ENCODE assay signal across 17 cellular contexts in genomic region chr12:24681570-24681969, GRCh38.
A peak's percentile ranks its signal among the peaks of the same experiment; 100 is the strongest.
DNase-seq lines count a peak whose midpoint lies in the region; TF ChIP-seq lines count a peak whose summit lies in the region.
"Had no signal": no experiment of that assay in that cellular context is flagged by ENCODE, and none has a peak within 500 bp of the region (broad histone marks: within the 10 kb centered on the region; RNA-seq: fewer than 3 reads in every experiment).

No MANE protein-coding gene starts in this region.

- no peaks in the 10 kb centered on the region for H3K36me3 ChIP-seq in endodermal cell (ENCODE audit: control insufficient read depth, insufficient read depth, low read length)
- no peaks in the 10 kb centered on the region for H3K36me3 ChIP-seq in neural progenitor cell
- H3K36me3 ChIP-seq: BLaER1 had no signal

- H3K4me3 ChIP-seq in endodermal cell (ENCODE audit: low read length) (no peak overlapping the region), neural progenitor cell (no peak overlapping the region)
- H3K4me3 ChIP-seq: BLaER1 had no signal

- H3K27me3 ChIP-seq in endodermal cell (ENCODE audit: control insufficient read depth, insufficient read depth, low read length, poor library complexity, severe bottlenecking) (no peaks in the 10 kb centered on the region), neural progenitor cell (no peaks in the 10 kb centered on the region)
- H3K27me3 ChIP-seq: BLaER1 had no signal

- no peaks in the 10 kb centered on the region for H3K4me1 ChIP-seq in endodermal cell (ENCODE audit: control insufficient read depth, insufficient read depth, low read length)
- peaks cover 14% of the 10 kb centered on the region for H3K4me1 ChIP-seq in neural progenitor cell
- H3K4me1 ChIP-seq: BLaER1 had no signal

- TF ChIP-seq CTCF in endodermal cell (conservative IDR thresholded peaks at IDR 0.05): no peak
- no peak for TF ChIP-seq CTCF in neural progenitor cell (IDR thresholded peaks at IDR 0.05)

- peak; percentile 16 for DNase-seq in NCI-H82 (lab: John Stamatoyannopoulos, UW)
- DNase-seq in NCI-H82 treated with DMSO at 0.1 percent for 48 hours (lab: John Stamatoyannopoulos, UW; ENCODE audit: unreplicated experiment): no peak
- no peak for DNase-seq in endodermal cell
- DNase-seq in neural progenitor cell (ENCODE audit: low spot score): peak; percentile 55
- no peak for DNase-seq in ureter (ENCODE audit: low spot score)
- no peak for DNase-seq in stimulated activated CD4-positive, alpha-beta T cell treated with anti-CD3 and anti-CD28 coated beads, Interleukin-12 subunit alpha, Interleukin-12 subunit beta, amount 100 ng/mL, for 4 hours
- DNase-seq in iPS-NIHi7 (ENCODE audit: extremely low spot score): no peak
- DNase-seq: 8988T; CD4-positive, alpha-beta memory T cell; DMS153; DMS79; GDM1; GOT3; H7; HFFc6 had no signal

- no peaks in the 10 kb centered on the region for H3K36me3 Mint-ChIP-seq in endodermal cell (ENCODE audit: low read depth)
- peaks cover 13% of the 10 kb centered on the region for H3K36me3 Mint-ChIP-seq in neural progenitor cell
- H3K36me3 Mint-ChIP-seq: CD14-positive monocyte; CD4-positive, alpha-beta memory T cell had no signal

- H3F3A ChIP-seq in neural progenitor cell (ENCODE audit: low read depth): no peaks in the 10 kb centered on the region

- peak overlapping the region; percentile 33 for H3K4me2 ChIP-seq in neural progenitor cell
- H3K4me2 ChIP-seq: BLaER1 had no signal

- WGBS in endodermal cell (ENCODE audit: insufficient coverage in 1 of 2, insufficient read length in 1 of 2), 2 experiments: 88 to 100% methylated on average over 1 to 3 of the region's 3 CpGs

- no peaks in the 10 kb centered on the region for H3K9me3 ChIP-seq in endodermal cell (ENCODE audit: control insufficient read depth, low read length)
- no peaks in the 10 kb centered on the region for H3K9me3 ChIP-seq in neural progenitor cell (ENCODE audit: low read depth)

- H3K9me3 Mint-ChIP-seq in endodermal cell (peaks cover 10% of the 10 kb centered on the region), neural progenitor cell (peaks cover 29% of the 10 kb centered on the region)
- H3K9me3 Mint-ChIP-seq: HFFc6 had no signal

- H3K79me2 ChIP-seq in neural progenitor cell (ENCODE audit: low read depth): no peaks in the 10 kb centered on the region

- H3K9ac ChIP-seq in endodermal cell (ENCODE audit: extremely low read depth, low read length, poor library complexity, severe bottlenecking) (no peak overlapping the region), neural progenitor cell (no peak overlapping the region)
- H3K9ac ChIP-seq: BLaER1 had no signal

- peaks cover 16% of the 10 kb centered on the region for H3K4me1 Mint-ChIP-seq in endodermal cell
- peaks cover 58% of the 10 kb centered on the region for H3K4me1 Mint-ChIP-seq in neural progenitor cell
- H3K4me1 Mint-ChIP-seq: CD4-positive, alpha-beta memory T cell had no signal

- no peaks in the 10 kb centered on the region for H4K20me1 ChIP-seq in neural progenitor cell (ENCODE audit: low read depth)
- H4K20me1 ChIP-seq: BLaER1 had no signal

- H3K27ac Mint-ChIP-seq in endodermal cell: no peak overlapping the region
- peak overlapping the region; percentile 99 for H3K27ac Mint-ChIP-seq in neural progenitor cell
- H3K27ac Mint-ChIP-seq: CD14-positive monocyte; CD4-positive, alpha-beta memory T cell; HFFc6 had no signal

- no peak overlapping the region for H2AFZ ChIP-seq in neural progenitor cell (replicated peaks)

- H3K27ac ChIP-seq in endodermal cell (ENCODE audit: low read depth, low read length): peak overlapping the region; percentile 14
- no peak overlapping the region for H3K27ac ChIP-seq in neural progenitor cell
- H3K27ac ChIP-seq: BLaER1 had no signal

- H3K4me3 Mint-ChIP-seq in endodermal cell (no peak overlapping the region), neural progenitor cell (peak overlapping the region; percentile 42)
- H3K4me3 Mint-ChIP-seq: CD14-positive monocyte; CD4-positive, alpha-beta memory T cell; HFFc6 had no signal

- H3K27me3 Mint-ChIP-seq in endodermal cell (ENCODE audit: insufficient read depth) (no peaks in the 10 kb centered on the region), neural progenitor cell (ENCODE audit: insufficient read depth, low read depth) (peaks cover 4% of the 10 kb centered on the region)

Comparison
In these comparisons a context has a peak if more than half of its experiments do, and no peak if none do; other contexts are left out.
1. DNase-seq: peak in NCI-H82 (single experiment) and neural progenitor cell (single experiment); none in NCI-H82 treated with DMSO at 0.1 percent for 48 hours (single experiment), endodermal cell (single experiment), ureter (single experiment), stimulated activated CD4-positive, alpha-beta T cell treated with anti-CD3 and anti-CD28 coated beads, Interleukin-12 subunit alpha, Interleukin-12 subunit beta, amount 100 ng/mL, for 4 hours (single experiment) and iPS-NIHi7 (single experiment).